ENCODE assay signal across 17 cellular contexts in the genomic region with DNA sequence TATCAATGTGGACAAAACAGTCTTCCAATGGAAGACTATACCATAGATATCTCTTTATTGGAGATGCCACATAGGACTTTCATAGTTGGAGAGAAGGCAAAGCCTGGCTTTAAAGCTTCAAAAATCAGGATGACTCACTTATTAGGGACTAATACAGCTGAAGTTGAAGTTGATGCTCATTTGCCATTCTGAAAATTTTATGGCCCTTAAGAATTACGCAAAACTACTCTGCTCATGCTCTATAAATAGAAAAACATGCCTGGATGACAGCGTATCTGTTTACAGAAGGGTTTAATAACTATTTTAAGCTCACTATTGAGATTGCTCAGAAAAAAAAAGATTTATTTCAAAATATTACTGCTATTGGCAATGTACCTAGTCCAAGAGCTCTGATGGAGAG.
DNase-seq lines count a peak whose midpoint lies in the region; ATAC-seq and TF ChIP-seq lines count a peak whose summit lies in the region.
"Had no signal": no experiment of that assay in that cellular context is flagged by ENCODE, and none has a peak within 500 bp of the region (broad histone marks: within the 10 kb centered on the region; RNA-seq: fewer than 3 reads in every experiment).

No MANE protein-coding gene starts in this region.

- no peaks in the 10 kb centered on the region for H3K36me3 Mint-ChIP-seq in activated CD4-positive, alpha-beta memory T cell treated with anti-CD3 and anti-CD28 coated beads, Interleukin-2, amount 10 ng/mL, durations not matched to agents 7 days and 5 days (ENCODE audit: low read depth)
- no peaks in the 10 kb centered on the region for H3K36me3 Mint-ChIP-seq in natural killer cell
- H3K36me3 Mint-ChIP-seq: IgD-negative memory B cell, immature natural killer cell had no signal

- DNase-seq in HCEC 1CT (peak; percentile 85), left cardiac atrium (no peak), suprapubic skin (ENCODE audit: low spot score in 2 of 2) (no peak), natural killer cell (no peak), NCI-H226 (no peak)
- DNase-seq in activated CD4-positive, alpha-beta memory T cell treated with anti-CD3 and anti-CD28 coated beads, Interleukin-2, amount 10 ng/mL, durations not matched to agents 7 days and 5 days = no peak
- DNase-seq: activated CD4-positive, alpha-beta T cell treated with anti-CD3 and anti-CD28 coated beads for 1 hour; activated effector memory CD4-positive, alpha-beta T cell treated with Interleukin-2 at 50 U/mL for 16 hours; DMS 273 treated with DMSO at 0.1 percent for 48 hours; immature natural killer cell; NCI-H2081; retina; trophoblast cell had no signal

- CTCF ChIA-PET in activated CD4-positive, alpha-beta memory T cell treated with anti-CD3 and anti-CD28 coated beads, Interleukin-2, amount 10 ng/mL, durations not matched to agents 7 days and 5 days (lab: Charles Lee) = no interaction called here

- ATAC-seq in SK-N-SH treated with all-trans-retinoic acid at 6 μM for 48 hours (peak; percentile 63), left cardiac atrium (peak; percentile 63 to 84), HG03159 (IDR thresholded peaks at IDR 0.05; ENCODE audit: unreplicated experiment) (no peak), natural killer cell (no peak)

- 28% methylated on average over 2 of the region's 2 CpGs for WGBS in suprapubic skin

- POLR2A ChIA-PET in activated CD4-positive, alpha-beta memory T cell treated with anti-CD3 and anti-CD28 coated beads, Interleukin-2, amount 10 ng/mL, durations not matched to agents 7 days and 5 days (lab: Charles Lee) = no interaction called here

- H3K9me3 Mint-ChIP-seq in activated CD4-positive, alpha-beta memory T cell treated with anti-CD3 and anti-CD28 coated beads, Interleukin-2, amount 10 ng/mL, durations not matched to agents 7 days and 5 days = no peaks in the 10 kb centered on the region
- H3K9me3 Mint-ChIP-seq in natural killer cell = peaks cover 0 to 3% of the 10 kb centered on the region in 2 donors
- H3K9me3 Mint-ChIP-seq: central memory CD8-positive, alpha-beta T cell; immature natural killer cell had no signal

- no peak overlapping the region for H3K4me3 Mint-ChIP-seq in activated CD4-positive, alpha-beta memory T cell treated with anti-CD3 and anti-CD28 coated beads, Interleukin-2, amount 10 ng/mL, durations not matched to agents 7 days and 5 days
- no peak overlapping the region for H3K4me3 Mint-ChIP-seq in natural killer cell
- H3K4me3 Mint-ChIP-seq: central memory CD8-positive, alpha-beta T cell; IgD-negative memory B cell; immature natural killer cell had no signal

- H3K27me3 Mint-ChIP-seq in activated CD4-positive, alpha-beta memory T cell treated with anti-CD3 and anti-CD28 coated beads, Interleukin-2, amount 10 ng/mL, durations not matched to agents 7 days and 5 days = peaks cover 5% of the 10 kb centered on the region
- peaks cover 0 to 6% of the 10 kb centered on the region in 2 donors for H3K27me3 Mint-ChIP-seq in natural killer cell (ENCODE audit: low read depth in 2 of 2)
- H3K27me3 Mint-ChIP-seq: central memory CD8-positive, alpha-beta T cell had no signal

- H3K36me3 ChIP-seq in suprapubic skin = no peaks in the 10 kb centered on the region

- intact Hi-C loops in left cardiac atrium (cut with DNase I) = no loop called here
- intact Hi-C loops in natural killer cell (cut with micrococcal nuclease) = no loop called here

- no peaks in the 10 kb centered on the region for H3K4me1 Mint-ChIP-seq in activated CD4-positive, alpha-beta memory T cell treated with anti-CD3 and anti-CD28 coated beads, Interleukin-2, amount 10 ng/mL, durations not matched to agents 7 days and 5 days
- H3K4me1 Mint-ChIP-seq in natural killer cell = no peaks in the 10 kb centered on the region
- H3K4me1 Mint-ChIP-seq: central memory CD8-positive, alpha-beta T cell; IgD-negative memory B cell; immature natural killer cell had no signal

- H3K4me3 ChIP-seq in suprapubic skin = no peak overlapping the region

- TF ChIP-seq POLR2A in suprapubic skin (IDR thresholded peaks at IDR 0.05) = no peak

- H3K27ac ChIP-seq in suprapubic skin = peak overlapping the region; percentile 14

- TF ChIP-seq CTCF in suprapubic skin (IDR thresholded peaks at IDR 0.05) (no peak), natural killer cell (IDR thresholded peaks at IDR 0.05) (no peak)

- H3K27me3 ChIP-seq in suprapubic skin = no peaks in the 10 kb centered on the region

- no peaks in the 10 kb centered on the region for H3K9me3 ChIP-seq in suprapubic skin

- peaks cover 4% of the 10 kb centered on the region for H3K4me1 ChIP-seq in suprapubic skin

- TF ChIP-seq EP300 in suprapubic skin (IDR thresholded peaks at IDR 0.05) = no peak

- no peak overlapping the region for H3K27ac Mint-ChIP-seq in activated CD4-positive, alpha-beta memory T cell treated with anti-CD3 and anti-CD28 coated beads, Interleukin-2, amount 10 ng/mL, durations not matched to agents 7 days and 5 days
- no peak overlapping the region for H3K27ac Mint-ChIP-seq in natural killer cell
- H3K27ac Mint-ChIP-seq: IgD-negative memory B cell, immature natural killer cell had no signal

TF ChIP-seq in SK-N-SH treated with all-trans-retinoic acid at 6 μM for 48 hours, 23 proteins besides CTCF, POLR2A, EP300 and RAD21:
- TF ChIP-seq ZNF565 (CRISPR knock-in tag; conservative IDR thresholded peaks at IDR 0.05; ENCODE audit: low read depth) = no peak
- TF ChIP-seq ISL1 (CRISPR knock-in tag; IDR thresholded peaks at IDR 0.05) = peak; percentile 65
- peak; percentile 64; the same call in 1 of the 2 replicates for TF ChIP-seq TOX (CRISPR knock-in tag; IDR thresholded peaks at IDR 0.05; ENCODE audit: borderline replicate concordance)
- peak; percentile 67; the same call in 1 of the 2 replicates for TF ChIP-seq ZC3H10 (CRISPR knock-in tag; IDR thresholded peaks at IDR 0.05)

Comparison
In these comparisons a context has a peak if more than half of its experiments do, and no peak if none do; other contexts are left out.
1. ATAC-seq: peak in SK-N-SH treated with all-trans-retinoic acid at 6 μM for 48 hours (single experiment) and left cardiac atrium (2 of 2); none in HG03159 (single experiment) and natural killer cell (0 of 3).